10 cellular contexts compared by ENCODE assay signal in genomic region chr12:38903596-38903995, GRCh38. TPM values are rescaled to one million over a fixed set of nuclear protein-coding genes. Genes with fewer than 3 reads are reported as not detected.
DNase-seq lines count a peak whose midpoint lies in the region; ATAC-seq and TF ChIP-seq lines count a peak whose summit lies in the region.
"Had no signal": no experiment of that assay in that cellular context is flagged by ENCODE, and none has a peak within 500 bp of the region (broad histone marks: within the 10 kb centered on the region; RNA-seq: fewer than 3 reads in every experiment).

No MANE protein-coding gene starts in this region.

- intact Hi-C loops in activated CD4-positive, alpha-beta T cell treated with anti-CD3 and anti-CD28 coated beads for 36 hours (cut with DNase I, micrococcal nuclease): loop anchor here (10.0 kb wide), 5 partner anchors 129 to 1201 kb away; partner anchors contain the start of gene SLC2A13 (in 1 of the 2)

- H3K36me3 Mint-ChIP-seq in activated CD4-positive, alpha-beta T cell treated with anti-CD3 and anti-CD28 coated beads for 36 hours (ENCODE audit: low read depth): no peaks in the 10 kb centered on the region
- H3K36me3 Mint-ChIP-seq in stimulated activated naive B cell treated with anti-CD40 and anti-IgM and Interleukin-4, amounts not matched to agents 10 μg/mL and 1 μg/mL and 100 μg/mL, for 72 hours: peaks cover 0 to 4% of the 10 kb centered on the region in 2 donors

- no peak for TF ChIP-seq CTCF in RWPE2 (IDR thresholded peaks at IDR 0.05; ENCODE audit: poor library complexity, severe bottlenecking)
- TF ChIP-seq CTCF in fibroblast of the aortic adventitia (IDR thresholded peaks at IDR 0.05; ENCODE audit: insufficient read depth, low read length): no peak

- POLR2A ChIA-PET in activated CD4-positive, alpha-beta T cell treated with anti-CD3 and anti-CD28 coated beads for 36 hours (lab: Charles Lee): no interaction called here

- H3K9me3 ChIP-seq in RWPE2 (ENCODE audit: severe bottlenecking): no peaks in the 10 kb centered on the region
- no peaks in the 10 kb centered on the region; the same call in 1 of the 2 replicates for H3K9me3 ChIP-seq in SJCRH30 (replicated peaks)

- DNase-seq in activated CD4-positive, alpha-beta T cell treated with anti-CD3 and anti-CD28 coated beads for 36 hours: no peak
- DNase-seq in activated CD4-positive, alpha-beta T cell treated with anti-CD3 and anti-CD28 coated beads, Interleukin-2, amount 50 U/mL, for 1 hour: no peak
- DNase-seq in RWPE2 (ENCODE audit: low spot score) (no peak), fibroblast of the aortic adventitia (ENCODE audit: low read depth) (no peak), SJCRH30 (no peak)
- no peak for DNase-seq in stimulated activated naive B cell treated with anti-CD40 and anti-IgM and Interleukin-4, amounts not matched to agents 10 μg/mL and 1 μg/mL and 100 μg/mL, for 72 hours
- DNase-seq in activated effector memory CD4-positive, alpha-beta T cell treated with Interleukin-2 at 50 U/mL for 16 hours: no peak
- DNase-seq: ACHN, T-helper 9 cell had no signal

- H3K4me1 ChIP-seq in RWPE2 (ENCODE audit: insufficient read depth, poor library complexity, severe bottlenecking) (no peaks in the 10 kb centered on the region), SJCRH30 (0 out of 2 replicates have a peak, but pooled peaks cover 5% of the 10 kb centered on the region)

- H3K27ac ChIP-seq in RWPE2 (ENCODE audit: poor library complexity, severe bottlenecking): peak overlapping the region; percentile 71
- H3K27ac ChIP-seq in SJCRH30: no peak overlapping the region

- H3K9me3 Mint-ChIP-seq in activated CD4-positive, alpha-beta T cell treated with anti-CD3 and anti-CD28 coated beads for 36 hours (ENCODE audit: low read depth): no peaks in the 10 kb centered on the region
- no peaks in the 10 kb centered on the region for H3K9me3 Mint-ChIP-seq in stimulated activated naive B cell treated with anti-CD40 and anti-IgM and Interleukin-4, amounts not matched to agents 10 μg/mL and 1 μg/mL and 100 μg/mL, for 72 hours

- peak overlapping the region; percentile 84 for H3K4me3 Mint-ChIP-seq in activated CD4-positive, alpha-beta T cell treated with anti-CD3 and anti-CD28 coated beads for 36 hours
- H3K4me3 Mint-ChIP-seq in stimulated activated naive B cell treated with anti-CD40 and anti-IgM and Interleukin-4, amounts not matched to agents 10 μg/mL and 1 μg/mL and 100 μg/mL, for 72 hours: peak overlapping the region in 1 of 2 donors; percentile 61

- peaks cover 10% of the 10 kb centered on the region for H3K27me3 Mint-ChIP-seq in activated CD4-positive, alpha-beta T cell treated with anti-CD3 and anti-CD28 coated beads for 36 hours
- no peaks in the 10 kb centered on the region for H3K27me3 Mint-ChIP-seq in stimulated activated naive B cell treated with anti-CD40 and anti-IgM and Interleukin-4, amounts not matched to agents 10 μg/mL and 1 μg/mL and 100 μg/mL, for 72 hours

- no peak for ATAC-seq in activated CD4-positive, alpha-beta T cell treated with anti-CD3 and anti-CD28 coated beads for 36 hours
- ATAC-seq in RWPE2 (ENCODE audit: low read depth): no peak
- no peak for ATAC-seq in stimulated activated naive B cell treated with anti-CD40 and anti-IgM and Interleukin-4, amounts not matched to agents 10 μg/mL and 1 μg/mL and 100 μg/mL, for 72 hours (replicated peaks)
- no peak for ATAC-seq in HG03469 (IDR thresholded peaks at IDR 0.05; ENCODE audit: unreplicated experiment)

- H3K4me3 ChIP-seq in RWPE2 (ENCODE audit: severe bottlenecking) (no peak overlapping the region), fibroblast of the aortic adventitia (ENCODE audit: low read depth, low read length) (peak overlapping the region; percentile 25), SJCRH30 (no peak overlapping the region)

- CTCF ChIA-PET in activated CD4-positive, alpha-beta T cell treated with anti-CD3 and anti-CD28 coated beads for 36 hours (lab: Charles Lee): no interaction called here

- no peaks in the 10 kb centered on the region for H3K36me3 ChIP-seq in RWPE2 (ENCODE audit: low read depth)
- no peaks in the 10 kb centered on the region for H3K36me3 ChIP-seq in SJCRH30

- H3K27ac Mint-ChIP-seq in activated CD4-positive, alpha-beta T cell treated with anti-CD3 and anti-CD28 coated beads for 36 hours: no peak overlapping the region
- H3K27ac Mint-ChIP-seq in stimulated activated naive B cell treated with anti-CD40 and anti-IgM and Interleukin-4, amounts not matched to agents 10 μg/mL and 1 μg/mL and 100 μg/mL, for 72 hours: peak overlapping the region; percentile 56

- H3K4me1 Mint-ChIP-seq in activated CD4-positive, alpha-beta T cell treated with anti-CD3 and anti-CD28 coated beads for 36 hours: peaks cover 30% of the 10 kb centered on the region
- peaks cover 22 to 30% of the 10 kb centered on the region in 2 donors for H3K4me1 Mint-ChIP-seq in stimulated activated naive B cell treated with anti-CD40 and anti-IgM and Interleukin-4, amounts not matched to agents 10 μg/mL and 1 μg/mL and 100 μg/mL, for 72 hours

- H3K27me3 ChIP-seq in RWPE2 (ENCODE audit: insufficient read depth, poor library complexity, severe bottlenecking) (no peaks in the 10 kb centered on the region), SJCRH30 (no peaks in the 10 kb centered on the region)

RNA-seq across cellular contexts. Expression of gene CPNE8, which starts 1.8 kb away (rescaled TPM):
- total RNA-seq in activated CD4-positive, alpha-beta T cell treated with anti-CD3 and anti-CD28 coated beads for 36 hours: 1 to 10 TPM; 3.0 to 4.6 TPM
- total RNA-seq in fibroblast of the aortic adventitia (ENCODE audit: low replicate concordance): 36.8 and 70.3 TPM in 2 replicates
- total RNA-seq in SJCRH30 (2014; rRNA removed; shearing (Covaris generic)): not detected in 2 replicates
